In the genomic region with DNA sequence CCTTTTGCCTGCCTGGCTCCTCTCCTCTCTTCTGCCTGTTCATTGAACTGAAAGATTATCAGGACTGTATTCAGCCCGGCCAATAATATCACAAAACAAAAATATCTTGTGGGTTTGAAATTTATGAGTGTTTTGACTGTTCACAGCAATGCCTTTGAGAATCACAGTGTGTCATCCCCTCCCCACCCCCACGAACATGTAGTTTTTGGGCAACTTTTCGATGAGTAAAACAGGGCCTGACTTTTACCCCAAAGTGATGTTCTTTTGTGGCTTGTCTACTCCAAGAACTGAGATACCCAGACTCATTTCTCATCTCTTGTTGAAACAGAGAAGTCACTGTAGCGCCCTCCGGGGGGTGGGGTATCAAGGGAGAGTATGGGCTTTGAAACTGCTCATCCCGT, we compare ENCODE assay signal across 20 cellular contexts.
DNase-seq lines count a peak whose midpoint lies in the region; ATAC-seq and TF ChIP-seq lines count a peak whose summit lies in the region.
"Had no signal": no experiment of that assay in that cellular context is flagged by ENCODE, and none has a peak within 500 bp of the region (broad histone marks: within the 10 kb centered on the region; RNA-seq: fewer than 3 reads in every experiment).

No MANE protein-coding gene starts in this region.

- no peaks in the 10 kb centered on the region for H3K27me3 Mint-ChIP-seq in activated CD4-positive, alpha-beta T cell treated with anti-CD3 and anti-CD28 coated beads, Interleukin-2, amount 10 ng/mL, durations not matched to agents 7 days and 5 days
- peaks cover 8% of the 10 kb centered on the region for H3K27me3 Mint-ChIP-seq in activated T-cell treated with anti-CD3 and anti-CD28 coated beads, Interleukin-2, amount 50 U/mL, for 72 hours (ENCODE audit: low read depth)

- H3K4me1 Mint-ChIP-seq in activated CD4-positive, alpha-beta T cell treated with anti-CD3 and anti-CD28 coated beads, Interleukin-2, amount 10 ng/mL, durations not matched to agents 7 days and 5 days: peaks cover 48% of the 10 kb centered on the region
- peaks cover 79% of the 10 kb centered on the region for H3K4me1 Mint-ChIP-seq in activated T-cell treated with anti-CD3 and anti-CD28 coated beads, Interleukin-2, amount 50 U/mL, for 72 hours (ENCODE audit: low read depth)
- peaks cover 85% of the 10 kb centered on the region for H3K4me1 Mint-ChIP-seq in stimulated activated effector memory CD8-positive, alpha-beta T cell treated with anti-CD3 and anti-CD28 coated beads, Interleukin-12 subunit alpha, Interleukin-12 subunit beta, amount 100 ng/mL, for 72 hours
- H3K4me1 Mint-ChIP-seq: neural progenitor cell had no signal

- H3K27ac Mint-ChIP-seq in activated CD4-positive, alpha-beta T cell treated with anti-CD3 and anti-CD28 coated beads, Interleukin-2, amount 10 ng/mL, durations not matched to agents 7 days and 5 days: peak overlapping the region; percentile 54
- H3K27ac Mint-ChIP-seq in activated T-cell treated with anti-CD3 and anti-CD28 coated beads, Interleukin-2, amount 50 U/mL, for 72 hours: peak overlapping the region; percentile 98
- peak overlapping the region; percentile 95 for H3K27ac Mint-ChIP-seq in stimulated activated effector memory CD8-positive, alpha-beta T cell treated with anti-CD3 and anti-CD28 coated beads, Interleukin-12 subunit alpha, Interleukin-12 subunit beta, amount 100 ng/mL, for 72 hours
- H3K27ac Mint-ChIP-seq: CD14-positive monocyte, IgD-negative memory B cell, neural progenitor cell had no signal

- CTCF ChIA-PET in activated CD4-positive, alpha-beta T cell treated with anti-CD3 and anti-CD28 coated beads, Interleukin-2, amount 10 ng/mL, durations not matched to agents 7 days and 5 days (lab: Charles Lee): no interaction called here

- peaks cover 18% of the 10 kb centered on the region for H3K9me3 Mint-ChIP-seq in activated CD4-positive, alpha-beta T cell treated with anti-CD3 and anti-CD28 coated beads, Interleukin-2, amount 10 ng/mL, durations not matched to agents 7 days and 5 days
- peaks cover 0 to 3% of the 10 kb centered on the region in 2 donors for H3K9me3 Mint-ChIP-seq in activated T-cell treated with anti-CD3 and anti-CD28 coated beads, Interleukin-2, amount 50 U/mL, for 72 hours
- peaks cover 2% of the 10 kb centered on the region for H3K9me3 Mint-ChIP-seq in stimulated activated effector memory CD8-positive, alpha-beta T cell treated with anti-CD3 and anti-CD28 coated beads, Interleukin-12 subunit alpha, Interleukin-12 subunit beta, amount 100 ng/mL, for 72 hours
- H3K9me3 Mint-ChIP-seq: IgD-negative memory B cell had no signal

- no peak overlapping the region for H3K4me3 Mint-ChIP-seq in activated CD4-positive, alpha-beta T cell treated with anti-CD3 and anti-CD28 coated beads, Interleukin-2, amount 10 ng/mL, durations not matched to agents 7 days and 5 days
- peak overlapping the region; percentile 42 to 73 for H3K4me3 Mint-ChIP-seq in activated T-cell treated with anti-CD3 and anti-CD28 coated beads, Interleukin-2, amount 50 U/mL, for 72 hours
- peak overlapping the region; percentile 45 for H3K4me3 Mint-ChIP-seq in stimulated activated effector memory CD8-positive, alpha-beta T cell treated with anti-CD3 and anti-CD28 coated beads, Interleukin-12 subunit alpha, Interleukin-12 subunit beta, amount 100 ng/mL, for 72 hours
- H3K4me3 Mint-ChIP-seq: CD14-positive monocyte, neural progenitor cell had no signal

- DNase-seq in activated CD4-positive, alpha-beta T cell treated with anti-CD3 and anti-CD28 coated beads, Interleukin-2, amount 10 ng/mL, durations not matched to agents 7 days and 5 days: no peak
- no peak for DNase-seq in activated CD4-positive, alpha-beta T cell treated with anti-CD3 and anti-CD28 coated beads for 1 hour
- DNase-seq in activated T-cell treated with anti-CD3 and anti-CD28 coated beads, Interleukin-2, amount 50 U/mL, for 72 hours: peak; percentile 83 to 86
- DNase-seq in stimulated activated CD4-positive, alpha-beta T cell treated with anti-CD3 and anti-CD28 coated beads, Interleukin-12 subunit alpha, Interleukin-12 subunit beta, amount 100 ng/mL, for 4 hours: peak; percentile 47
- DNase-seq in stimulated activated effector memory CD8-positive, alpha-beta T cell treated with anti-CD3 and anti-CD28 coated beads, Interleukin-12 subunit alpha, Interleukin-12 subunit beta, amount 100 ng/mL, for 72 hours (ENCODE audit: low spot score in 2 of 2): peak in 1 of 2 donors; percentile 87
- DNase-seq in foreskin fibroblast: no peak
- DNase-seq: DMS53, head of caudate nucleus, mesendoderm, MV-4-11, NCI-H82, Peyer's patch, retina, thyroid gland had no signal

- POLR2A ChIA-PET in activated CD4-positive, alpha-beta T cell treated with anti-CD3 and anti-CD28 coated beads, Interleukin-2, amount 10 ng/mL, durations not matched to agents 7 days and 5 days (lab: Charles Lee): no interaction called here

- H3K4me3 ChIP-seq in foreskin fibroblast (ENCODE audit: low read depth in 1 of 2, low read length in 2 of 2): no peak overlapping the region
- H3K4me3 ChIP-seq: coronary artery, neural progenitor cell, Peyer's patch, thyroid gland had no signal

- TF ChIP-seq CTCF in foreskin fibroblast (IDR thresholded peaks at IDR 0.05; ENCODE audit: low read depth, low read length): no peak

- no peaks in the 10 kb centered on the region for H3K36me3 Mint-ChIP-seq in activated CD4-positive, alpha-beta T cell treated with anti-CD3 and anti-CD28 coated beads, Interleukin-2, amount 10 ng/mL, durations not matched to agents 7 days and 5 days (ENCODE audit: low read depth)
- peaks cover 6 to 15% of the 10 kb centered on the region in 2 donors for H3K36me3 Mint-ChIP-seq in activated T-cell treated with anti-CD3 and anti-CD28 coated beads, Interleukin-2, amount 50 U/mL, for 72 hours (ENCODE audit: insufficient read depth in 2 of 2)
- H3K36me3 Mint-ChIP-seq in stimulated activated effector memory CD8-positive, alpha-beta T cell treated with anti-CD3 and anti-CD28 coated beads, Interleukin-12 subunit alpha, Interleukin-12 subunit beta, amount 100 ng/mL, for 72 hours: peaks cover 36% of the 10 kb centered on the region
- H3K36me3 Mint-ChIP-seq: CD14-positive monocyte, IgD-negative memory B cell, neural progenitor cell had no signal

- peak; percentile 62 to 69 for ATAC-seq in activated T-cell treated with anti-CD3 and anti-CD28 coated beads, Interleukin-2, amount 50 U/mL, for 72 hours (replicated peaks in 1 of 2)
- peak; percentile 71 for ATAC-seq in stimulated activated effector memory CD8-positive, alpha-beta T cell treated with anti-CD3 and anti-CD28 coated beads, Interleukin-12 subunit alpha, Interleukin-12 subunit beta, amount 100 ng/mL, for 72 hours
- ATAC-seq in HG03354 (IDR thresholded peaks at IDR 0.05; ENCODE audit: poor library complexity, severe bottlenecking, unreplicated experiment): no peak
- ATAC-seq in HG03139 (IDR thresholded peaks at IDR 0.05; ENCODE audit: unreplicated experiment): no peak

Comparison
In these comparisons a context has a peak if more than half of its experiments do, and no peak if none do; other contexts are left out.
1. DNase-seq: peak in activated T-cell treated with anti-CD3 and anti-CD28 coated beads, Interleukin-2, amount 50 U/mL, for 72 hours (2 of 2) and stimulated activated CD4-positive, alpha-beta T cell treated with anti-CD3 and anti-CD28 coated beads, Interleukin-12 subunit alpha, Interleukin-12 subunit beta, amount 100 ng/mL, for 4 hours (single experiment); none in activated CD4-positive, alpha-beta T cell treated with anti-CD3 and anti-CD28 coated beads, Interleukin-2, amount 10 ng/mL, durations not matched to agents 7 days and 5 days (single experiment), activated CD4-positive, alpha-beta T cell treated with anti-CD3 and anti-CD28 coated beads for 1 hour (single experiment) and foreskin fibroblast (0 of 2).
2. ATAC-seq: peak in activated T-cell treated with anti-CD3 and anti-CD28 coated beads, Interleukin-2, amount 50 U/mL, for 72 hours (2 of 2) and stimulated activated effector memory CD8-positive, alpha-beta T cell treated with anti-CD3 and anti-CD28 coated beads, Interleukin-12 subunit alpha, Interleukin-12 subunit beta, amount 100 ng/mL, for 72 hours (single experiment); none in HG03354 (single experiment) and HG03139 (single experiment).
3. Peak in every context shown above with its lines, with median percentiles within 50 percentile points of each other: H3K27ac Mint-ChIP-seq.